ENCODE assay signal across 1 cellular context in the genomic region with DNA sequence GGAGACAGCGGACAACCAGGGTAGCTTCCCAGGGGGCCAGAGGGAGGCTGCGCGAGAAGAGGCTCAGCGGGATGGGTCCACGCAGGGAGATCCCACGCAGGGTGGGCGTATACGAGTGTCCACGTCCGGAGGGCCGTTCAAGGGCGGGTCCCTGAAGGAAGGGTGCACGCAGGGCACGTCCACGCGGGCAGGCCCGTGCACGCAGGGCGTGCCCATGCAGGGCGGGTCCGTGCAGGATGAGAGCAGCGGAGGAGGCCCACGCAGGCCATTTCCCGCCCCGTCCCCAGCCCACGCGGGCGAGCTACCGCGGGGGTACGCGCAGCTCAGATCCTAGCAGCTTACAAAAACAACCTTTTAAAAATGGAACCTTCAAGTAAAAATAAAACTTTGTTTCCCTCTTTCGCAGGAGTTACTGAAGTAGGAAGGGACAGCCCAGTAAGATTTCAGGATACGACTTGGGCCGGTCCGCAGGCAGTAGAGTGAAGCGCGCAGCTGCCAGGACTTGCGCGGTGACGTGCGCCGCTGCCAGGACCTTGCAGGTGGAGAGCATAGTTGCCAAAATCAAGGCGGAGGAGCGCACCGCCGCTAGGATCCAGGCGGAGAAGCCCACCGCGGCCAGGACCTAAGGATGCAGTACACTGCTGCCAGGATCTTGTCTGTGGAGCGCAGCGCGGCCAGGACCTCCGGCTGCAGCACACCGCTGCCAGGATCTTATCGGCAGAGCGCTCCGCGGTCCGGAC.
A peak's percentile ranks its signal among the peaks of the same experiment; 100 is the strongest.
TF ChIP-seq lines count a peak whose summit lies in the region.

No MANE protein-coding gene starts in this region.

TF ChIP-seq in GM12878, 131 proteins besides CTCF, POLR2A, EP300 and RAD21 (continued from another document and continues in another):
- TF ChIP-seq, protein P1, sequence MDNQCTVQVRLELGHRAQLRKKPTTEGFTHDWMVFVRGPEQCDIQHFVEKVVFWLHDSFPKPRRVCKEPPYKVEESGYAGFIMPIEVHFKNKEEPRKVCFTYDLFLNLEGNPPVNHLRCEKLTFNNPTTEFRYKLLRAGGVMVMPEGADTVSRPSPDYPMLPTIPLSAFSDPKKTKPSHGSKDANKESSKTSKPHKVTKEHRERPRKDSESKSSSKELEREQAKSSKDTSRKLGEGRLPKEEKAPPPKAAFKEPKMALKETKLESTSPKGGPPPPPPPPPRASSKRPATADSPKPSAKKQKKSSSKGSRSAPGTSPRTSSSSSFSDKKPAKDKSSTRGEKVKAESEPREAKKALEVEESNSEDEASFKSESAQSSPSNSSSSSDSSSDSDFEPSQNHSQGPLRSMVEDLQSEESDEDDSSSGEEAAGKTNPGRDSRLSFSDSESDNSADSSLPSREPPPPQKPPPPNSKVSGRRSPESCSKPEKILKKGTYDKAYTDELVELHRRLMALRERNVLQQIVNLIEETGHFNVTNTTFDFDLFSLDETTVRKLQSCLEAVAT (IDR thresholded peaks at IDR 0.05): 0 out of 2 replicates have a peak, but pooled peaks have one; percentile 44
- peak; percentile 97 for TF ChIP-seq ATF7 (IDR thresholded peaks at IDR 0.05; ENCODE audit: low read depth)
- TF ChIP-seq RUNX3 (IDR thresholded peaks at IDR 0.05; ENCODE audit: low read length): peak; percentile 61
- TF ChIP-seq SREBF1 (IDR thresholded peaks at IDR 0.05; ENCODE audit: low read length): peak; percentile 66; the same call in 1 of the 2 replicates
- TF ChIP-seq JUNB (IDR thresholded peaks at IDR 0.05): 0 out of 2 replicates have a peak, but pooled peaks have one; percentile 18
- peak; percentile 93; the same call in 1 of the 2 replicates for TF ChIP-seq WRNIP1 (IDR thresholded peaks at IDR 0.05; ENCODE audit: borderline replicate concordance, low read depth, low read length)
- TF ChIP-seq TCF3 (IDR thresholded peaks at IDR 0.05; ENCODE audit: borderline replicate concordance, insufficient read depth, low read depth, low read length): peak; percentile 87
- TF ChIP-seq NFIC (IDR thresholded peaks at IDR 0.05; ENCODE audit: low read depth, low read length): no peak
- TF ChIP-seq HDAC2 (IDR thresholded peaks at IDR 0.05): peak; percentile 86; the same call in 1 of the 2 replicates
- TF ChIP-seq YBX1 (IDR thresholded peaks at IDR 0.05): no peak
- no peak; the same call in 1 of the 2 replicates for TF ChIP-seq RFX5 (IDR thresholded peaks at IDR 0.05; ENCODE audit: low read depth, low read length)
- TF ChIP-seq EGR1 (IDR thresholded peaks at IDR 0.05; ENCODE audit: borderline replicate concordance in 1 of 2, low read depth in 2 of 2, low read length in 2 of 2): peak; percentile 49 to 58; a peak in 2 of 3 replicates
- TF ChIP-seq, protein P2, sequence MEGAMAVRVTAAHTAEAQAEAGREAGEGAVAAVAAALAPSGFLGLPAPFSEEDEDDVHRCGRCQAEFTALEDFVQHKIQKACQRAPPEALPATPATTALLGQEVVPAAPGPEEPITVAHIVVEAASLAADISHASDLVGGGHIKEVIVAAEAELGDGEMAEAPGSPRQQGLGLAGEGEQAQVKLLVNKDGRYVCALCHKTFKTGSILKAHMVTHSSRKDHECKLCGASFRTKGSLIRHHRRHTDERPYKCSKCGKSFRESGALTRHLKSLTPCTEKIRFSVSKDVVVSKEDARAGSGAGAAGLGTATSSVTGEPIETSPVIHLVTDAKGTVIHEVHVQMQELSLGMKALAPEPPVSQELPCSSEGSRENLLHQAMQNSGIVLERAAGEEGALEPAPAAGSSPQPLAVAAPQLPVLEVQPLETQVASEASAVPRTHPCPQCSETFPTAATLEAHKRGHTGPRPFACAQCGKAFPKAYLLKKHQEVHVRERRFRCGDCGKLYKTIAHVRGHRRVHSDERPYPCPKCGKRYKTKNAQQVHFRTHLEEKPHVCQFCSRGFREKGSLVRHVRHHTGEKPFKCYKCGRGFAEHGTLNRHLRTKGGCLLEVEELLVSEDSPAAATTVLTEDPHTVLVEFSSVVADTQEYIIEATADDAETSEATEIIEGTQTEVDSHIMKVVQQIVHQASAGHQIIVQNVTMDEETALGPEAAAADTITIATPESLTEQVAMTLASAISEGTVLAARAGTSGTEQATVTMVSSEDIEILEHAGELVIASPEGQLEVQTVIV (IDR thresholded peaks at IDR 0.05; ENCODE audit: borderline replicate concordance, partially characterized antibody): peak; percentile 96
- peak; percentile 74; the same call in 1 of the 2 replicates for TF ChIP-seq RB1 (IDR thresholded peaks at IDR 0.05; ENCODE audit: borderline replicate concordance)
- TF ChIP-seq SMARCA5 (IDR thresholded peaks at IDR 0.05): 0 out of 2 replicates have a peak, but pooled peaks have one; percentile 30
- TF ChIP-seq ZNF207 (IDR thresholded peaks at IDR 0.05; ENCODE audit: borderline replicate concordance): peak; percentile 95
- TF ChIP-seq, protein P3, sequence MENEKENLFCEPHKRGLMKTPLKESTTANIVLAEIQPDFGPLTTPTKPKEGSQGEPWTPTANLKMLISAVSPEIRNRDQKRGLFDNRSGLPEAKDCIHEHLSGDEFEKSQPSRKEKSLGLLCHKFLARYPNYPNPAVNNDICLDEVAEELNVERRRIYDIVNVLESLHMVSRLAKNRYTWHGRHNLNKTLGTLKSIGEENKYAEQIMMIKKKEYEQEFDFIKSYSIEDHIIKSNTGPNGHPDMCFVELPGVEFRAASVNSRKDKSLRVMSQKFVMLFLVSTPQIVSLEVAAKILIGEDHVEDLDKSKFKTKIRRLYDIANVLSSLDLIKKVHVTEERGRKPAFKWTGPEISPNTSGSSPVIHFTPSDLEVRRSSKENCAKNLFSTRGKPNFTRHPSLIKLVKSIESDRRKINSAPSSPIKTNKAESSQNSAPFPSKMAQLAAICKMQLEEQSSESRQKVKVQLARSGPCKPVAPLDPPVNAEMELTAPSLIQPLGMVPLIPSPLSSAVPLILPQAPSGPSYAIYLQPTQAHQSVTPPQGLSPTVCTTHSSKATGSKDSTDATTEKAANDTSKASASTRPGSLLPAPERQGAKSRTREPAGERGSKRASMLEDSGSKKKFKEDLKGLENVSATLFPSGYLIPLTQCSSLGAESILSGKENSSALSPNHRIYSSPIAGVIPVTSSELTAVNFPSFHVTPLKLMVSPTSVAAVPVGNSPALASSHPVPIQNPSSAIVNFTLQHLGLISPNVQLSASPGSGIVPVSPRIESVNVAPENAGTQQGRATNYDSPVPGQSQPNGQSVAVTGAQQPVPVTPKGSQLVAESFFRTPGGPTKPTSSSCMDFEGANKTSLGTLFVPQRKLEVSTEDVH (IDR thresholded peaks at IDR 0.05; ENCODE audit: low read depth, partially characterized antibody): peak; percentile 73
- TF ChIP-seq, protein P4, sequence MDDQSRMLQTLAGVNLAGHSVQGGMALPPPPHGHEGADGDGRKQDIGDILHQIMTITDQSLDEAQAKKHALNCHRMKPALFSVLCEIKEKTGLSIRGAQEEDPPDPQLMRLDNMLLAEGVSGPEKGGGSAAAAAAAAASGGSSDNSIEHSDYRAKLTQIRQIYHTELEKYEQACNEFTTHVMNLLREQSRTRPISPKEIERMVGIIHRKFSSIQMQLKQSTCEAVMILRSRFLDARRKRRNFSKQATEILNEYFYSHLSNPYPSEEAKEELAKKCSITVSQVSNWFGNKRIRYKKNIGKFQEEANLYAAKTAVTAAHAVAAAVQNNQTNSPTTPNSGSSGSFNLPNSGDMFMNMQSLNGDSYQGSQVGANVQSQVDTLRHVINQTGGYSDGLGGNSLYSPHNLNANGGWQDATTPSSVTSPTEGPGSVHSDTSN (IDR thresholded peaks at IDR 0.05; ENCODE audit: insufficient replicate concordance, low read depth, low read length): peak; percentile 29
- no peak for TF ChIP-seq SIX5 (IDR thresholded peaks at IDR 0.05; ENCODE audit: low read depth, low read length, severe bottlenecking)
- peak; percentile 50; the same call in 2 of the 3 replicates for TF ChIP-seq POU2F2 (IDR thresholded peaks at IDR 0.05; ENCODE audit: borderline replicate concordance, low read depth, low read length)
- peak; percentile 86 to 95 for TF ChIP-seq BHLHE40 (IDR thresholded peaks at IDR 0.05; ENCODE audit: borderline replicate concordance in 1 of 2, low read depth in 2 of 2, low read length in 1 of 2)
- TF ChIP-seq GATAD2B (conservative IDR thresholded peaks at IDR 0.05; ENCODE audit: low read depth): peak; percentile 100
- TF ChIP-seq MEF2A (IDR thresholded peaks at IDR 0.05; ENCODE audit: insufficient read depth, low read depth, low read length): no peak
- TF ChIP-seq ZZZ3 (IDR thresholded peaks at IDR 0.05; ENCODE audit: control insufficient read depth, insufficient read length, low read depth): no peak
- TF ChIP-seq POLR2AphosphoS5 (IDR thresholded peaks at IDR 0.05; ENCODE audit: low read length): peak; percentile 37; the same call in 1 of the 2 replicates
- peak; percentile 29; the same call in 1 of the 2 replicates for TF ChIP-seq HDGF (IDR thresholded peaks at IDR 0.05)
- peak; percentile 23 to 68; a peak in 2 of 4 replicates for TF ChIP-seq IKZF2 (IDR thresholded peaks at IDR 0.05)
- TF ChIP-seq RELA (IDR thresholded peaks at IDR 0.05; ENCODE audit: borderline replicate concordance, partially characterized antibody): peak; percentile 64
- TF ChIP-seq, protein P5, sequence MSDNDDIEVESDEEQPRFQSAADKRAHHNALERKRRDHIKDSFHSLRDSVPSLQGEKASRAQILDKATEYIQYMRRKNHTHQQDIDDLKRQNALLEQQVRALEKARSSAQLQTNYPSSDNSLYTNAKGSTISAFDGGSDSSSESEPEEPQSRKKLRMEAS (IDR thresholded peaks at IDR 0.05; ENCODE audit: low read depth, low read length): peak; percentile 84
- TF ChIP-seq, protein P6, sequence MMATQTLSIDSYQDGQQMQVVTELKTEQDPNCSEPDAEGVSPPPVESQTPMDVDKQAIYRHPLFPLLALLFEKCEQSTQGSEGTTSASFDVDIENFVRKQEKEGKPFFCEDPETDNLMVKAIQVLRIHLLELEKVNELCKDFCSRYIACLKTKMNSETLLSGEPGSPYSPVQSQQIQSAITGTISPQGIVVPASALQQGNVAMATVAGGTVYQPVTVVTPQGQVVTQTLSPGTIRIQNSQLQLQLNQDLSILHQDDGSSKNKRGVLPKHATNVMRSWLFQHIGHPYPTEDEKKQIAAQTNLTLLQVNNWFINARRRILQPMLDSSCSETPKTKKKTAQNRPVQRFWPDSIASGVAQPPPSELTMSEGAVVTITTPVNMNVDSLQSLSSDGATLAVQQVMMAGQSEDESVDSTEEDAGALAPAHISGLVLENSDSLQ (IDR thresholded peaks at IDR 0.05): 0 out of 2 replicates have a peak, but pooled peaks have one; percentile 14
- TF ChIP-seq STAT3 (IDR thresholded peaks at IDR 0.05; ENCODE audit: low read depth, low read length): no peak
- TF ChIP-seq, protein P7, sequence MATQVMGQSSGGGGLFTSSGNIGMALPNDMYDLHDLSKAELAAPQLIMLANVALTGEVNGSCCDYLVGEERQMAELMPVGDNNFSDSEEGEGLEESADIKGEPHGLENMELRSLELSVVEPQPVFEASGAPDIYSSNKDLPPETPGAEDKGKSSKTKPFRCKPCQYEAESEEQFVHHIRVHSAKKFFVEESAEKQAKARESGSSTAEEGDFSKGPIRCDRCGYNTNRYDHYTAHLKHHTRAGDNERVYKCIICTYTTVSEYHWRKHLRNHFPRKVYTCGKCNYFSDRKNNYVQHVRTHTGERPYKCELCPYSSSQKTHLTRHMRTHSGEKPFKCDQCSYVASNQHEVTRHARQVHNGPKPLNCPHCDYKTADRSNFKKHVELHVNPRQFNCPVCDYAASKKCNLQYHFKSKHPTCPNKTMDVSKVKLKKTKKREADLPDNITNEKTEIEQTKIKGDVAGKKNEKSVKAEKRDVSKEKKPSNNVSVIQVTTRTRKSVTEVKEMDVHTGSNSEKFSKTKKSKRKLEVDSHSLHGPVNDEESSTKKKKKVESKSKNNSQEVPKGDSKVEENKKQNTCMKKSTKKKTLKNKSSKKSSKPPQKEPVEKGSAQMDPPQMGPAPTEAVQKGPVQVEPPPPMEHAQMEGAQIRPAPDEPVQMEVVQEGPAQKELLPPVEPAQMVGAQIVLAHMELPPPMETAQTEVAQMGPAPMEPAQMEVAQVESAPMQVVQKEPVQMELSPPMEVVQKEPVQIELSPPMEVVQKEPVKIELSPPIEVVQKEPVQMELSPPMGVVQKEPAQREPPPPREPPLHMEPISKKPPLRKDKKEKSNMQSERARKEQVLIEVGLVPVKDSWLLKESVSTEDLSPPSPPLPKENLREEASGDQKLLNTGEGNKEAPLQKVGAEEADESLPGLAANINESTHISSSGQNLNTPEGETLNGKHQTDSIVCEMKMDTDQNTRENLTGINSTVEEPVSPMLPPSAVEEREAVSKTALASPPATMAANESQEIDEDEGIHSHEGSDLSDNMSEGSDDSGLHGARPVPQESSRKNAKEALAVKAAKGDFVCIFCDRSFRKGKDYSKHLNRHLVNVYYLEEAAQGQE (IDR thresholded peaks at IDR 0.05; ENCODE audit: low read depth, low read length): no peak
- peak; percentile 93 for TF ChIP-seq NR2F1 (conservative IDR thresholded peaks at IDR 0.05)
- peak; percentile 72; the same call in 1 of the 2 replicates for TF ChIP-seq DPF2 (IDR thresholded peaks at IDR 0.05)
- TF ChIP-seq, protein P8, sequence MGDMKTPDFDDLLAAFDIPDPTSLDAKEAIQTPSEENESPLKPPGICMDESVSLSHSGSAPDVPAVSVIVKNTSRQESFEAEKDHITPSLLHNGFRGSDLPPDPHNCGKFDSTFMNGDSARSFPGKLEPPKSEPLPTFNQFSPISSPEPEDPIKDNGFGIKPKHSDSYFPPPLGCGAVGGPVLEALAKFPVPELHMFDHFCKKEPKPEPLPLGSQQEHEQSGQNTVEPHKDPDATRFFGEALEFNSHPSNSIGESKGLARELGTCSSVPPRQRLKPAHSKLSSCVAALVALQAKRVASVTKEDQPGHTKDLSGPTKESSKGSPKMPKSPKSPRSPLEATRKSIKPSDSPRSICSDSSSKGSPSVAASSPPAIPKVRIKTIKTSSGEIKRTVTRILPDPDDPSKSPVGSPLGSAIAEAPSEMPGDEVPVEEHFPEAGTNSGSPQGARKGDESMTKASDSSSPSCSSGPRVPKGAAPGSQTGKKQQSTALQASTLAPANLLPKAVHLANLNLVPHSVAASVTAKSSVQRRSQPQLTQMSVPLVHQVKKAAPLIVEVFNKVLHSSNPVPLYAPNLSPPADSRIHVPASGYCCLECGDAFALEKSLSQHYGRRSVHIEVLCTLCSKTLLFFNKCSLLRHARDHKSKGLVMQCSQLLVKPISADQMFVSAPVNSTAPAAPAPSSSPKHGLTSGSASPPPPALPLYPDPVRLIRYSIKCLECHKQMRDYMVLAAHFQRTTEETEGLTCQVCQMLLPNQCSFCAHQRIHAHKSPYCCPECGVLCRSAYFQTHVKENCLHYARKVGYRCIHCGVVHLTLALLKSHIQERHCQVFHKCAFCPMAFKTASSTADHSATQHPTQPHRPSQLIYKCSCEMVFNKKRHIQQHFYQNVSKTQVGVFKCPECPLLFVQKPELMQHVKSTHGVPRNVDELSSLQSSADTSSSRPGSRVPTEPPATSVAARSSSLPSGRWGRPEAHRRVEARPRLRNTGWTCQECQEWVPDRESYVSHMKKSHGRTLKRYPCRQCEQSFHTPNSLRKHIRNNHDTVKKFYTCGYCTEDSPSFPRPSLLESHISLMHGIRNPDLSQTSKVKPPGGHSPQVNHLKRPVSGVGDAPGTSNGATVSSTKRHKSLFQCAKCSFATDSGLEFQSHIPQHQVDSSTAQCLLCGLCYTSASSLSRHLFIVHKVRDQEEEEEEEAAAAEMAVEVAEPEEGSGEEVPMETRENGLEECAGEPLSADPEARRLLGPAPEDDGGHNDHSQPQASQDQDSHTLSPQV (IDR thresholded peaks at IDR 0.05): 0 out of 2 replicates have a peak, but pooled peaks have one; percentile 56
- peak; percentile 70 for TF ChIP-seq SP1 (IDR thresholded peaks at IDR 0.05; ENCODE audit: low read depth, low read length)
- peak; percentile 69; the same call in 1 of the 2 replicates for TF ChIP-seq CHD4 (IDR thresholded peaks at IDR 0.05)
